20 cellular contexts compared by ENCODE assay signal in the genomic region with DNA sequence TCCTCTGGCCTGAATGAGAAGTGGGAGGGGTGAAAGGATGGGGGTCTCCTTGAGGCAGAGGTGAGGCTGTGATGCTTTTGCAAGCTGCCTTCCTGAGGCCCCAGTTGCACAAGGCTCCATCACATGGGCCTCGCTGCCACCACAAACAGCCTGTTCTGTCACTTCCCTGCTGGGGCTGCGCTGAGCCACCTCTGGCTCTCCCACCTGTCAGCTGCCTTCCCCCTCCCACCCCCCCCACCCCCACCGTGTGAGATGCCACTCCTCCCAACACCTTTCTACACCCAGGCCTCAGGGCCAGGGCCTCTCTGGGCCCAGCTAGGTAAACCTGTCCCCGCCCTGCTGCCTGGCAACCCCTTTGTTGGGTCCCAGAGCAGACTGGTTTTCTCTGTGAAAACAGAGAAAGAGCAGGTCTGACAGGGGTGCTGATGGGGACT. TPM values are rescaled to one million over a fixed set of nuclear protein-coding genes. Genes with fewer than 3 reads are reported as not detected.
DNase-seq lines count a peak whose midpoint lies in the region; FAIRE-seq and TF ChIP-seq lines count a peak whose summit lies in the region.
"Had no signal": no experiment of that assay in that cellular context is flagged by ENCODE, and none has a peak within 500 bp of the region (broad histone marks: within the 10 kb centered on the region; RNA-seq: fewer than 3 reads in every experiment).

No MANE protein-coding gene starts in this region.

- H3K27me3 ChIP-seq in transverse colon (peaks cover 16% of the 10 kb centered on the region), mesendoderm (ENCODE audit: insufficient read depth, low read length, poor library complexity) (no peaks in the 10 kb centered on the region)
- H3K27me3 ChIP-seq: esophagus muscularis mucosa had no signal

- intact Hi-C loops in transverse colon (cut with DNase I; ENCODE audit: low total_unique reads) (no loop called here), kidney (cut with DNase I) (no loop called here)

- DNase-seq in activated CD8-positive, alpha-beta memory T cell treated with anti-CD3 and anti-CD28 coated beads, Interleukin-2, amount 50 U/mL, for 48 hours = peak; percentile 38
- DNase-seq in activated CD8-positive, alpha-beta memory T cell treated with anti-CD3 and anti-CD28 coated beads for 24 hours = no peak
- DNase-seq in NB4 (ENCODE audit: low read depth) (peak; percentile 18), ecto neural progenitor cell (ENCODE audit: low spot score) (peak; percentile 38), transverse colon (peak; percentile 11), mesendoderm (no peak), kidney (no peak), NCI-H446 (lab: John Stamatoyannopoulos, UW) (no peak)
- DNase-seq: activated effector memory CD4-positive, alpha-beta T cell treated with Interleukin-2 at 50 U/mL for 16 hours; CD8-positive, alpha-beta memory T cell; GDM1; immature natural killer cell; NCI-H1694; NCI-H524; T-helper 1 cell had no signal

- H3K4me3 ChIP-seq in NB4 (ENCODE audit: low read depth, low read length) (no peak overlapping the region), transverse colon (no peak overlapping the region), mesendoderm (ENCODE audit: low read length) (no peak overlapping the region), kidney (ENCODE audit: low read length in 2 of 2) (no peak overlapping the region)
- H3K4me3 ChIP-seq: esophagus muscularis mucosa, lung had no signal

- no peak for FAIRE-seq in kidney (lab: Jason Lieb, UNC)
- FAIRE-seq: H54 had no signal

- H4K5ac ChIP-seq in mesendoderm (ENCODE audit: low read length) = no peak overlapping the region

- no peak overlapping the region for H3K23ac ChIP-seq in mesendoderm (ENCODE audit: low read length)

- no peak overlapping the region for H3K4me2 ChIP-seq in mesendoderm (ENCODE audit: low read length)

- no peak overlapping the region for H2BK5ac ChIP-seq in mesendoderm (ENCODE audit: low read length)

- no peak overlapping the region for H2AK5ac ChIP-seq in mesendoderm (ENCODE audit: low read length)

- TF ChIP-seq POLR2A in NB4 (IDR thresholded peaks at IDR 0.05; ENCODE audit: extremely low read depth, insufficient read length) (no peak), transverse colon (IDR thresholded peaks at IDR 0.05) (no peak)

- H3K4me1 ChIP-seq in transverse colon = peaks cover 0 to 15% (median 3%) of the 10 kb centered on the region in 4 donors
- no peaks in the 10 kb centered on the region for H3K4me1 ChIP-seq in mesendoderm (ENCODE audit: control insufficient read depth, low read depth, low read length)
- peaks cover 10 to 27% of the 10 kb centered on the region in 2 donors for H3K4me1 ChIP-seq in kidney (ENCODE audit: control insufficient read depth in 1 of 2, insufficient read depth in 1 of 2, low read depth in 1 of 2, low read length in 2 of 2)

- no peak overlapping the region for H2BK120ac ChIP-seq in mesendoderm (ENCODE audit: low read depth, low read length)

- H3K18ac ChIP-seq in mesendoderm (ENCODE audit: low read length) = no peak overlapping the region

- H3K4ac ChIP-seq in mesendoderm (ENCODE audit: low read depth, low read length) = no peak overlapping the region

- no peaks in the 10 kb centered on the region for H3K79me2 ChIP-seq in mesendoderm (ENCODE audit: control insufficient read depth, insufficient read depth, low read length)

- no peaks in the 10 kb centered on the region for H3K79me1 ChIP-seq in mesendoderm (ENCODE audit: low read length)

- TF ChIP-seq CTCF in NB4 (IDR thresholded peaks at IDR 0.05; ENCODE audit: low read depth, low read length) (no peak), transverse colon (IDR thresholded peaks at IDR 0.05) (no peak), kidney (IDR thresholded peaks at IDR 0.05; ENCODE audit: borderline replicate concordance, extremely low read depth, insufficient read depth) (no peak)

- H3K9ac ChIP-seq in mesendoderm (ENCODE audit: low read length) (no peak overlapping the region), kidney (ENCODE audit: low read length in 2 of 2) (no peak overlapping the region)

- H3K9me3 ChIP-seq in transverse colon (no peaks in the 10 kb centered on the region), kidney (ENCODE audit: control insufficient read depth in 1 of 2, low read length in 2 of 2) (no peaks in the 10 kb centered on the region)
- H3K9me3 ChIP-seq: esophagus muscularis mucosa had no signal

- H3K56ac ChIP-seq in mesendoderm (ENCODE audit: low read length) = no peak overlapping the region

- 76% methylated on average over 3 of the region's 4 CpGs; no CpG with 5 or more reads in 1 of the 2 donors for WGBS in transverse colon (ENCODE audit: low coverage in 1 of 2), 2 donors
- no CpG with 5 or more reads among the region's 4 CpGs for WGBS in mesendoderm (ENCODE audit: extremely low coverage, insufficient coverage, low lambda C conversion rate)

- TF ChIP-seq EP300 in transverse colon (IDR thresholded peaks at IDR 0.05; ENCODE audit: low read depth) = no peak

- in situ Hi-C loops in transverse colon (cut with MboI; ENCODE audit: low pct_ligation_motif_present in 1 of 4, low pct_unique_long_range_greater_than_20kb in 1 of 4, low sequenced_read_pairs in 3 of 4) = loop anchor here in 1 of 4 donors (25.0 kb wide), 1 partner anchor 284 kb away; the partner anchor contains the start of gene IL5

- no peak overlapping the region for H2BK15ac ChIP-seq in mesendoderm (replicated peaks; ENCODE audit: low read depth)

- H3K27ac ChIP-seq in transverse colon = no peak overlapping the region
- H3K27ac ChIP-seq in mesendoderm (ENCODE audit: low read depth, low read length) = no peak overlapping the region
- H3K27ac ChIP-seq in kidney (ENCODE audit: low read depth in 2 of 2, low read length in 2 of 2) = peak overlapping the region in 1 of 2 donors; percentile 20
- H3K27ac ChIP-seq: esophagus muscularis mucosa, VCaP had no signal

- H4K8ac ChIP-seq in mesendoderm (ENCODE audit: low read depth, low read length) = no peak overlapping the region

- H3K36me3 ChIP-seq in transverse colon (no peaks in the 10 kb centered on the region), mesendoderm (ENCODE audit: control insufficient read depth, insufficient read depth, low read length) (no peaks in the 10 kb centered on the region), kidney (ENCODE audit: control insufficient read depth in 1 of 2, insufficient read depth in 2 of 2, low read length in 2 of 2) (no peaks in the 10 kb centered on the region)
- H3K36me3 ChIP-seq: esophagus muscularis mucosa had no signal

RNA-seq across cellular contexts. Expression of gene PDLIM4, which starts 4.5 kb away (rescaled TPM):
- total RNA-seq in transverse colon (10 to 100 TPM in 3 of 4 donors, 1 to 10 TPM in 1; 9.7 to 43.4 (median 19.7) TPM), kidney (47.0 TPM)
- polyA plus RNA-seq in mesendoderm (2013, experiment 1 of 2) = 4.9 TPM
- 5.2 TPM for polyA plus RNA-seq in mesendoderm (2013, experiment 2 of 2)
- 31.6 TPM for polyA plus RNA-seq in kidney (ENCODE audit: insufficient read depth, low read depth, low replicate concordance)
- total RNA-seq: naive thymus-derived CD8-positive, alpha-beta T cell had no signal
- polyA plus RNA-seq: CD8-positive, alpha-beta memory T cell; immature natural killer cell; naive thymus-derived CD8-positive, alpha-beta T cell had no signal

RNA-seq across cellular contexts. Expression of gene P4HA2, which starts 25.4 kb away (rescaled TPM):
- total RNA-seq in transverse colon (10 to 100 TPM; 22.1 to 53.5 (median 32.7) TPM), kidney (32.5 TPM)
- polyA plus RNA-seq in mesendoderm (2013, experiment 1 of 2) = 1.7 TPM
- polyA plus RNA-seq in mesendoderm (2013, experiment 2 of 2) = 1.8 TPM
- polyA plus RNA-seq in kidney (ENCODE audit: insufficient read depth, low read depth, low replicate concordance) = 54.1 TPM
- total RNA-seq: naive thymus-derived CD8-positive, alpha-beta T cell had no signal
- polyA plus RNA-seq: CD8-positive, alpha-beta memory T cell had no signal

RNA-seq across cellular contexts. Expression of gene SLC22A4, which starts 41.2 kb away (rescaled TPM):
- total RNA-seq in transverse colon (10 to 100 TPM in 2 of 4 donors, 1 to 10 TPM in 1, not detected in 1; 1.6 to 48.3 (median 14.5) TPM), kidney (2.4 TPM)
- polyA plus RNA-seq in mesendoderm (2013, experiment 1 of 2) = 0.15 TPM
- polyA plus RNA-seq in mesendoderm (2013, experiment 2 of 2) = 0.25 TPM
- polyA plus RNA-seq in kidney (ENCODE audit: insufficient read depth, low read depth, low replicate concordance) = 7.6 TPM
- total RNA-seq: naive thymus-derived CD8-positive, alpha-beta T cell had no signal
- polyA plus RNA-seq: immature natural killer cell; naive thymus-derived CD8-positive, alpha-beta T cell had no signal

Comparison
In these comparisons a context has a peak if more than half of its experiments do, and no peak if none do; other contexts are left out.
1. DNase-seq: peak in activated CD8-positive, alpha-beta memory T cell treated with anti-CD3 and anti-CD28 coated beads, Interleukin-2, amount 50 U/mL, for 48 hours (single experiment), NB4 (single experiment), ecto neural progenitor cell (single experiment) and transverse colon (single experiment); none in activated CD8-positive, alpha-beta memory T cell treated with anti-CD3 and anti-CD28 coated beads for 24 hours (single experiment), mesendoderm (single experiment), kidney (single experiment) and NCI-H446 (0 of 2).